In genomic region chr3:147191795-147192385, GRCh38 we compare ENCODE assay signal across 8 cellular contexts.
A peak's percentile ranks its signal among the peaks of the same experiment; 100 is the strongest.
DNase-seq lines count a peak whose midpoint lies in the region; ATAC-seq and TF ChIP-seq lines count a peak whose summit lies in the region.

No MANE protein-coding gene starts in this region.

- no peaks in the 10 kb centered on the region for H3K36me3 ChIP-seq in colonic mucosa

- H3K9me3 Mint-ChIP-seq in nephron = peaks cover 15% of the 10 kb centered on the region
- peaks cover 7% of the 10 kb centered on the region for H3K9me3 Mint-ChIP-seq in stimulated activated memory B cell treated with anti-CD40 and anti-IgM and Interleukin-4, amounts not matched to agents 10 μg/mL and 1 μg/mL and 100 μg/mL, for 72 hours

- H3K4me1 ChIP-seq in colonic mucosa = no peaks in the 10 kb centered on the region

- no peak overlapping the region for H3K27ac Mint-ChIP-seq in nephron
- no peak overlapping the region for H3K27ac Mint-ChIP-seq in stimulated activated memory B cell treated with anti-CD40 and anti-IgM and Interleukin-4, amounts not matched to agents 10 μg/mL and 1 μg/mL and 100 μg/mL, for 72 hours

- H3K27me3 Mint-ChIP-seq in nephron (ENCODE audit: low read depth) = no peaks in the 10 kb centered on the region
- no peaks in the 10 kb centered on the region for H3K27me3 Mint-ChIP-seq in stimulated activated memory B cell treated with anti-CD40 and anti-IgM and Interleukin-4, amounts not matched to agents 10 μg/mL and 1 μg/mL and 100 μg/mL, for 72 hours

- H3K9ac ChIP-seq in colonic mucosa (ENCODE audit: low read depth in 2 of 2, low read length in 2 of 2) = no peak overlapping the region

- no peak overlapping the region for H3K27ac ChIP-seq in colonic mucosa

- H3K36me3 Mint-ChIP-seq in nephron (ENCODE audit: low read depth) = no peaks in the 10 kb centered on the region
- H3K36me3 Mint-ChIP-seq in stimulated activated memory B cell treated with anti-CD40 and anti-IgM and Interleukin-4, amounts not matched to agents 10 μg/mL and 1 μg/mL and 100 μg/mL, for 72 hours = no peaks in the 10 kb centered on the region

- no peak overlapping the region for H3K4me3 Mint-ChIP-seq in nephron
- H3K4me3 Mint-ChIP-seq in stimulated activated memory B cell treated with anti-CD40 and anti-IgM and Interleukin-4, amounts not matched to agents 10 μg/mL and 1 μg/mL and 100 μg/mL, for 72 hours = no peak overlapping the region

- no peaks in the 10 kb centered on the region for H3K4me1 Mint-ChIP-seq in nephron
- H3K4me1 Mint-ChIP-seq in stimulated activated memory B cell treated with anti-CD40 and anti-IgM and Interleukin-4, amounts not matched to agents 10 μg/mL and 1 μg/mL and 100 μg/mL, for 72 hours = no peaks in the 10 kb centered on the region

- no peaks in the 10 kb centered on the region for H3K27me3 ChIP-seq in colonic mucosa

- DNase-seq in A172 (ENCODE audit: low spot score) (peak; percentile 64), GM12864 (ENCODE audit: low read depth) (peak; percentile 24), NCI-H774 (lab: John Stamatoyannopoulos, UW) (peak; percentile 12), colonic mucosa (peak; percentile 22)
- DNase-seq in stimulated activated CD8-positive, alpha-beta memory T cell treated with anti-CD3 and anti-CD28 coated beads, Interleukin-4, amount 100 ng/mL, for 48 hours = no peak

- H3K9me3 ChIP-seq in colonic mucosa = no peaks in the 10 kb centered on the region

- intact Hi-C loops in colonic mucosa (cut with DNase I) = no loop called here

- peak; percentile 50 for ATAC-seq in HG03097 (IDR thresholded peaks at IDR 0.05; ENCODE audit: low FRiP score, unreplicated experiment)
- ATAC-seq in stimulated activated memory B cell treated with anti-CD40 and anti-IgM and Interleukin-4, amounts not matched to agents 10 μg/mL and 1 μg/mL and 100 μg/mL, for 72 hours = no peak

- peak; percentile 81 for TF ChIP-seq CTCF in GM12864 (IDR thresholded peaks at IDR 0.05; ENCODE audit: low read depth, low read length, missing control alignments)
- peak; percentile 60 for TF ChIP-seq CTCF in colonic mucosa (IDR thresholded peaks at IDR 0.05)
- TF ChIP-seq CTCF in nephron (IDR thresholded peaks at IDR 0.05; ENCODE audit: unreplicated experiment in 3 of 3) = peak; percentile 62 to 72 (median 68)

- H3K4me3 ChIP-seq in GM12864 (ENCODE audit: low read depth, low read length) (no peak overlapping the region), colonic mucosa (no peak overlapping the region)
